In genomic region chr5:72611111-72611724, GRCh38 we compare ENCODE assay signal across 9 cellular contexts.
A peak's percentile ranks its signal among the peaks of the same experiment; 100 is the strongest.
DNase-seq lines count a peak whose midpoint lies in the region; ATAC-seq and TF ChIP-seq lines count a peak whose summit lies in the region.
"Had no signal": no experiment of that assay in that cellular context is flagged by ENCODE, and none has a peak within 500 bp of the region (broad histone marks: within the 10 kb centered on the region; RNA-seq: fewer than 3 reads in every experiment).

No MANE protein-coding gene starts in this region.

- no peaks in the 10 kb centered on the region for H3K27me3 ChIP-seq in colonic mucosa

- no peaks in the 10 kb centered on the region for H3K36me3 Mint-ChIP-seq in activated B cell treated with CpG ODN at 0.5 μM for 24 hours (ENCODE audit: low read depth)
- H3K36me3 Mint-ChIP-seq: activated naive CD4-positive, alpha-beta T cell treated with anti-CD3 and anti-CD28 coated beads, Interleukin-2, amount 50 U/mL, for 24 hours had no signal

- no peak overlapping the region for H3K4me3 ChIP-seq in colonic mucosa

- H3K27ac Mint-ChIP-seq in activated B cell treated with CpG ODN at 0.5 μM for 24 hours: no peak overlapping the region
- H3K27ac Mint-ChIP-seq: activated naive CD4-positive, alpha-beta T cell treated with anti-CD3 and anti-CD28 coated beads, Interleukin-2, amount 50 U/mL, for 24 hours had no signal

- intact Hi-C loops in activated B cell treated with CpG ODN at 0.5 μM for 24 hours (cut with micrococcal nuclease) (loop anchor here (1.0 to 5.0 kb wide), 4 partner anchors 208 to 926 kb away; no protein-coding TSS in a partner anchor), colonic mucosa (cut with DNase I) (loop anchor here (5.0 kb wide), 1 partner anchor 206 kb away; the partner anchor contains the start of gene TNPO1)

- H3K9ac ChIP-seq in colonic mucosa (ENCODE audit: low read depth in 2 of 2, low read length in 2 of 2): no peak overlapping the region

- peak; percentile 78 for DNase-seq in EH (ENCODE audit: low read depth)
- DNase-seq in NCI-H2196 treated with DMSO at 0.1 percent for 48 hours (lab: John Stamatoyannopoulos, UW; ENCODE audit: unreplicated experiment): peak; percentile 25
- DNase-seq in activated B cell treated with CpG ODN at 0.5 μM for 24 hours: no peak
- peak; percentile 78 for DNase-seq in colonic mucosa
- peak; percentile 62 for DNase-seq in left lobe of liver (ENCODE audit: low spot score)
- DNase-seq in stimulated activated CD4-positive, alpha-beta T cell treated with anti-CD3 and anti-CD28 coated beads, Interleukin-4, amount 100 ng/mL, for 24 hours: peak; percentile 36

- H3K36me3 ChIP-seq in colonic mucosa: no peaks in the 10 kb centered on the region

- H3K27me3 Mint-ChIP-seq in activated B cell treated with CpG ODN at 0.5 μM for 24 hours: peaks cover 12% of the 10 kb centered on the region

- no peaks in the 10 kb centered on the region for H3K4me1 ChIP-seq in colonic mucosa

- no peak overlapping the region for H3K4me3 Mint-ChIP-seq in activated B cell treated with CpG ODN at 0.5 μM for 24 hours
- H3K4me3 Mint-ChIP-seq: activated naive CD4-positive, alpha-beta T cell treated with anti-CD3 and anti-CD28 coated beads, Interleukin-2, amount 50 U/mL, for 24 hours had no signal

- H3K27ac ChIP-seq in colonic mucosa: no peak overlapping the region

- TF ChIP-seq CTCF in activated B cell treated with CpG ODN at 0.5 μM for 24 hours (IDR thresholded peaks at IDR 0.05) (no peak), colonic mucosa (IDR thresholded peaks at IDR 0.05) (peak; percentile 87)

- POLR2A ChIA-PET in activated B cell treated with CpG ODN at 0.5 μM for 24 hours (lab: Charles Lee): interaction anchor here (0.7 kb wide), 1 partner anchor 208 kb away, joined by 3 read pairs; no protein-coding TSS in a partner anchor

- peaks cover 4% of the 10 kb centered on the region for H3K4me1 Mint-ChIP-seq in activated B cell treated with CpG ODN at 0.5 μM for 24 hours

- H3K9me3 ChIP-seq in colonic mucosa: no peaks in the 10 kb centered on the region

- CTCF ChIA-PET in activated B cell treated with CpG ODN at 0.5 μM for 24 hours (lab: Charles Lee): interaction anchor here (0.7 to 3.0 kb wide), 12 partner anchors 8 to 286 kb away, joined by 3 to 50 read pairs (median 5); no protein-coding TSS in a partner anchor

- ATAC-seq in HG02763 (IDR thresholded peaks at IDR 0.05; ENCODE audit: unreplicated experiment): peak; percentile 77
- ATAC-seq in activated B cell treated with CpG ODN at 0.5 μM for 24 hours (ENCODE audit: low read depth): peak; percentile 69
- ATAC-seq in left lobe of liver: peak; percentile 100
- no peak for ATAC-seq in GM18873 (IDR thresholded peaks at IDR 0.05; ENCODE audit: low FRiP score, unreplicated experiment)

- H3K9me3 Mint-ChIP-seq in activated B cell treated with CpG ODN at 0.5 μM for 24 hours: no peaks in the 10 kb centered on the region
- H3K9me3 Mint-ChIP-seq: activated naive CD4-positive, alpha-beta T cell treated with anti-CD3 and anti-CD28 coated beads, Interleukin-2, amount 50 U/mL, for 24 hours had no signal
